21 cellular contexts compared by ENCODE assay signal in the genomic region with DNA sequence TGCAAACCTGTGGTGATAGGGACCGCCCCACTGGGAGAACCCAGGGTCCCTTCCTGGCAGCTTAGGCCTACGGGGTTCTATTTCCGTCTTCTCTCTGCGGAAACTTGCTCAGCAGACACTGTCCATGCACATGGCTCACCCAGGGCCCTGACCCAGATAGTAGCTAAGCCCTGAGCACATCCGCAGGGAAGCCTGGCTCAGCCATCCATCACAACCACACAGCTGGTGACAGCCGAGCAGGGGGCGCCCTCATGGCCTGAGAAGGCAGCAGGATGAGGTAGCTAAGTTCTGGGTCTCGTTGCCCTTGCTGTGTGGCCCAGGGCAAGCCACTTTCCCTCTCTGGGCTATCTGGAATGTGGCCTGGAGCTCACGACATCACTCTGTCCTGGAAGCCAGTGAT. TPM values are rescaled to one million over a fixed set of nuclear protein-coding genes. Genes with fewer than 3 reads are reported as not detected.
"Had no signal": no experiment of that assay in that cellular context is flagged by ENCODE, and none has a peak within 500 bp of the region (broad histone marks: within the 10 kb centered on the region; RNA-seq: fewer than 3 reads in every experiment).

No MANE protein-coding gene starts in this region.

- H3K9me3 ChIP-seq: thyroid gland had no signal

- H3K4me1 Mint-ChIP-seq: activated naive CD8-positive, alpha-beta T cell treated with anti-CD3 and anti-CD28 coated beads, Interleukin-2, amount 10 ng/mL, durations not matched to agents 7 days and 5 days; activated T-helper 17 cell treated with anti-CD3 and anti-CD28 coated beads, Interleukin-2, amount 50 U/mL, for 72 hours; immature natural killer cell had no signal

- H3K27ac ChIP-seq: esophagus squamous epithelium, thyroid gland had no signal

- H3K4me1 ChIP-seq: esophagus squamous epithelium, thyroid gland had no signal

- H3K4me3 ChIP-seq: esophagus squamous epithelium, thyroid gland had no signal

- H3K27ac Mint-ChIP-seq: activated CD8-positive, alpha-beta T cell treated with anti-CD3 and anti-CD28 coated beads for 36 hours; activated naive CD8-positive, alpha-beta T cell treated with anti-CD3 and anti-CD28 coated beads, Interleukin-2, amount 10 ng/mL, durations not matched to agents 7 days and 5 days; activated T-helper 17 cell treated with anti-CD3 and anti-CD28 coated beads, Interleukin-2, amount 50 U/mL, for 72 hours; immature natural killer cell; naive thymus-derived CD8-positive, alpha-beta T cell had no signal

- H3K36me3 Mint-ChIP-seq: activated naive CD8-positive, alpha-beta T cell treated with anti-CD3 and anti-CD28 coated beads, Interleukin-2, amount 10 ng/mL, durations not matched to agents 7 days and 5 days; immature natural killer cell had no signal

- H3K27me3 ChIP-seq: esophagus squamous epithelium, thyroid gland had no signal

- H3K27me3 Mint-ChIP-seq: activated T-helper 17 cell treated with anti-CD3 and anti-CD28 coated beads, Interleukin-2, amount 50 U/mL, for 72 hours had no signal

- H3K4me3 Mint-ChIP-seq: activated CD8-positive, alpha-beta T cell treated with anti-CD3 and anti-CD28 coated beads for 36 hours; activated naive CD8-positive, alpha-beta T cell treated with anti-CD3 and anti-CD28 coated beads, Interleukin-2, amount 10 ng/mL, durations not matched to agents 7 days and 5 days; activated T-helper 17 cell treated with anti-CD3 and anti-CD28 coated beads, Interleukin-2, amount 50 U/mL, for 72 hours; immature natural killer cell; naive thymus-derived CD8-positive, alpha-beta T cell had no signal

- DNase-seq: activated CD4-positive, alpha-beta T cell treated with anti-CD3 and anti-CD28 coated beads for 48 hours; activated CD4-positive, CD25-positive, alpha-beta regulatory T cell; activated CD8-positive, alpha-beta T cell treated with anti-CD3 and anti-CD28 coated beads for 36 hours; activated naive CD4-positive, alpha-beta T cell; activated naive CD8-positive, alpha-beta T cell treated with anti-CD3 and anti-CD28 coated beads, Interleukin-2, amount 10 ng/mL, durations not matched to agents 7 days and 5 days; activated T-cell treated with anti-CD3 and anti-CD28 coated beads, Interleukin-2, amount 50 U/mL, for 1 hour; amygdala; dermis blood vessel endothelial cell; effector memory CD4-positive, alpha-beta T cell; esophagus squamous epithelium; immature natural killer cell; kidney glomerular epithelial cell; left ventricle myocardium superior; mesenchymal stem cell; naive thymus-derived CD8-positive, alpha-beta T cell; stimulated activated CD4-positive, alpha-beta T cell treated with anti-CD3 and anti-CD28 coated beads, Interleukin-1b, Interleukin-23, amount 100 ng/mL, for 48 hours; stimulated activated CD8-positive, alpha-beta memory T cell treated with anti-CD3 and anti-CD28 coated beads, Interleukin-4, amount 100 ng/mL, for 48 hours; stimulated activated naive CD4-positive, alpha-beta T cell; T-helper 9 cell; thyroid gland had no signal

- ATAC-seq: activated CD8-positive, alpha-beta T cell treated with anti-CD3 and anti-CD28 coated beads for 36 hours; activated T-helper 17 cell treated with anti-CD3 and anti-CD28 coated beads, Interleukin-2, amount 50 U/mL, for 72 hours; left ventricle myocardium superior; naive thymus-derived CD8-positive, alpha-beta T cell had no signal

- H3K36me3 ChIP-seq: esophagus squamous epithelium, thyroid gland had no signal

RNA-seq across cellular contexts. Expression of gene NPTX2, which starts 23.3 kb away (rescaled TPM):
- total RNA-seq: activated naive CD8-positive, alpha-beta T cell treated with anti-CD3 and anti-CD28 coated beads, Interleukin-2, amount 10 ng/mL, durations not matched to agents 7 days and 5 days; activated T-helper 17 cell treated with anti-CD3 and anti-CD28 coated beads, Interleukin-2, amount 50 U/mL, for 72 hours; naive thymus-derived CD8-positive, alpha-beta T cell had no signal
- polyA plus RNA-seq: immature natural killer cell; naive thymus-derived CD8-positive, alpha-beta T cell had no signal
